Comparison of ENCODE assay signal across 10 cellular contexts in the genomic region with DNA sequence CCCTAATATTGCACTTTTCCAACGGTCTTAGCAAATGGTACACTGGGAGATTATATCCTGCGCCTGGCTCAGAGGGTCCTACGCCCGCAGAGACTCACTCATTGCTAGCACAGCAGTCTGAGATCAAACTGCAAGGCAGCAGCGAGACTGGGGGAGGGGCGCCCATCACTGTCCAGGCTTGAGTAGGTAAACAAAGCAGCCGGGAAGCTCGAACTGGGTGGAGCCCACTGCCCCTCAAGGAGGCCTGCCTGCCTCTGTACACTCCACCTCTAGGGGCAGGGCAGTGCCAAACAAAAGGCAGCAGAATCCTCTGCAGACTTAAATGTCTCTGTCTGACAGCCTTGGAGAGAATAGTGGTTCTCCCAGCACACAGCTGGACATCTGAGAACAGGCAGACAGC. TPM values are rescaled to one million over a fixed set of nuclear protein-coding genes. Genes with fewer than 3 reads are reported as not detected.
DNase-seq lines count a peak whose midpoint lies in the region; ATAC-seq and TF ChIP-seq lines count a peak whose summit lies in the region.
"Not testable (repeated sequence)": the region's sequence is repeated elsewhere in the genome, so short reads cannot be mapped to it uniquely, and the experiment has no call there.
"Had no signal": no experiment of that assay in that cellular context is flagged by ENCODE, and none has a peak within 500 bp of the region (broad histone marks: within the 10 kb centered on the region; RNA-seq: fewer than 3 reads in every experiment).

No MANE protein-coding gene starts in this region.

- not testable (repeated sequence) for H3K9ac ChIP-seq in endodermal cell (ENCODE audit: extremely low read depth, low read length, poor library complexity, severe bottlenecking)

- H3K36me3 Mint-ChIP-seq in CD4-positive, CD25-positive, alpha-beta regulatory T cell; nephron progenitor cell (ENCODE audit: low read depth); type B pancreatic cell: not testable (repeated sequence)
- H3K36me3 Mint-ChIP-seq in endodermal cell (ENCODE audit: low read depth): peaks cover 32% of the 10 kb centered on the region

- not testable (repeated sequence) for H3K4me3 ChIP-seq in CD4-positive, CD25-positive, alpha-beta regulatory T cell (ENCODE audit: low read depth, low read length); H7 (ENCODE audit: insufficient read depth, low read depth, low read length); brain microvascular endothelial cell (ENCODE audit: low read depth, low read length); endodermal cell (ENCODE audit: low read length)

- H3K4me3 Mint-ChIP-seq in CD4-positive, CD25-positive, alpha-beta regulatory T cell; endodermal cell; nephron progenitor cell; type B pancreatic cell: not testable (repeated sequence)

- ATAC-seq in CD4-positive, CD25-positive, alpha-beta regulatory T cell (ENCODE audit: low read depth in 2 of 2): not testable (repeated sequence)

- in situ Hi-C loops in brain microvascular endothelial cell (cut with HindIII; ENCODE audit: low pct_ligation_motif_present, low sequenced_read_pairs): not testable (repeated sequence)

- H3K27ac ChIP-seq in CD4-positive, CD25-positive, alpha-beta regulatory T cell (ENCODE audit: insufficient read depth, low read length, poor library complexity, severe bottlenecking); brain microvascular endothelial cell; endodermal cell (ENCODE audit: low read depth, low read length): not testable (repeated sequence)

- not testable (repeated sequence) for H3K27me3 ChIP-seq in CD4-positive, CD25-positive, alpha-beta regulatory T cell (ENCODE audit: control insufficient read depth, insufficient read depth, low read length); H7 (ENCODE audit: control insufficient read depth, insufficient read depth, low read length); brain microvascular endothelial cell (replicated peaks); endodermal cell (ENCODE audit: control insufficient read depth, insufficient read depth, low read length, poor library complexity, severe bottlenecking)

- peak overlapping the region in 2 of 3 donors; percentile 23 to 88 for H3K27ac Mint-ChIP-seq in CD4-positive, CD25-positive, alpha-beta regulatory T cell
- H3K27ac Mint-ChIP-seq in endodermal cell, nephron progenitor cell, type B pancreatic cell: not testable (repeated sequence)

- TF ChIP-seq CTCF in brain microvascular endothelial cell (IDR thresholded peaks at IDR 0.05; ENCODE audit: low read depth, low read length, missing control alignments) (peak; percentile 12), endodermal cell (conservative IDR thresholded peaks at IDR 0.05) (peak; percentile 66), type B pancreatic cell (conservative IDR thresholded peaks at IDR 0.05) (peak; percentile 55)
- TF ChIP-seq CTCF in nephron progenitor cell (IDR thresholded peaks at IDR 0.05): not testable (repeated sequence)

- not testable (repeated sequence) for H3K9me3 Mint-ChIP-seq in CD4-positive, CD25-positive, alpha-beta regulatory T cell; type B pancreatic cell
- peaks cover 40% of the 10 kb centered on the region for H3K9me3 Mint-ChIP-seq in endodermal cell
- peaks cover 36% of the 10 kb centered on the region for H3K9me3 Mint-ChIP-seq in nephron progenitor cell

- 85 to 87% methylated on average over 6 to 8 of the region's 8 CpGs for WGBS in endodermal cell (ENCODE audit: insufficient coverage in 1 of 2, insufficient read length in 1 of 2), 2 experiments

- H3K4me1 ChIP-seq in CD4-positive, CD25-positive, alpha-beta regulatory T cell (ENCODE audit: control insufficient read depth, insufficient read depth, low read length, poor library complexity, severe bottlenecking): peaks cover 21% of the 10 kb centered on the region
- not testable (repeated sequence) for H3K4me1 ChIP-seq in endodermal cell (ENCODE audit: control insufficient read depth, insufficient read depth, low read length)

- DNase-seq in CD4-positive, CD25-positive, alpha-beta regulatory T cell; brain microvascular endothelial cell; type B pancreatic cell (ENCODE audit: extremely low spot score, unreplicated experiment): not testable (repeated sequence)
- DNase-seq in H7: peak; percentile 54
- peak; percentile 67 for DNase-seq in NCI-H748 (lab: John Stamatoyannopoulos, UW; ENCODE audit: unreplicated experiment)
- peak; percentile 0 for DNase-seq in SK-N-DZ (ENCODE audit: low spot score)
- DNase-seq in endodermal cell: peak; percentile 63
- DNase-seq in nephron progenitor cell: peak; percentile 14

- not testable (repeated sequence) for H3K27me3 Mint-ChIP-seq in CD4-positive, CD25-positive, alpha-beta regulatory T cell; endodermal cell (ENCODE audit: insufficient read depth); nephron progenitor cell (ENCODE audit: low read depth, poor library complexity); type B pancreatic cell

- not testable (repeated sequence) for H3K9me3 ChIP-seq in CD4-positive, CD25-positive, alpha-beta regulatory T cell (ENCODE audit: control insufficient read depth in 2 of 2, low read length in 2 of 2)
- H3K9me3 ChIP-seq in endodermal cell (ENCODE audit: control insufficient read depth, low read length): peaks cover 23% of the 10 kb centered on the region

- peaks cover 10 to 38% (median 24%) of the 10 kb centered on the region in 4 donors for H3K4me1 Mint-ChIP-seq in CD4-positive, CD25-positive, alpha-beta regulatory T cell
- not testable (repeated sequence) for H3K4me1 Mint-ChIP-seq in endodermal cell; nephron progenitor cell; type B pancreatic cell (ENCODE audit: unreplicated experiment)

- not testable (repeated sequence) for H3K36me3 ChIP-seq in CD4-positive, CD25-positive, alpha-beta regulatory T cell (ENCODE audit: control insufficient read depth, insufficient read depth, low read length); H7 (replicated peaks; ENCODE audit: control insufficient read depth, insufficient read depth, low read length); brain microvascular endothelial cell (replicated peaks)
- H3K36me3 ChIP-seq in endodermal cell (ENCODE audit: control insufficient read depth, insufficient read depth, low read length): peaks cover 52% of the 10 kb centered on the region

RNA-seq across cellular contexts. Expression of a gene that starts 41.1 kb away (rescaled TPM):
- total RNA-seq in CD4-positive, CD25-positive, alpha-beta regulatory T cell: 0.76 TPM
- polyA plus RNA-seq in CD4-positive, CD25-positive, alpha-beta regulatory T cell: 1 to 10 TPM in 3 of 4 donors, under 1 TPM in 1; 0.37 to 3.3 (median 1.7) TPM
- 5.2 and 11.6 TPM in 2 replicates for total RNA-seq in H7 (2014; rRNA removed; shearing (Covaris generic))
- polyA plus RNA-seq in SK-N-DZ (2014; cell fraction: cytosol; rRNA removed): 0.12 TPM in 1 of 2 replicates, not detected in the other
- polyA plus RNA-seq in SK-N-DZ (2014; cell fraction: nucleus; rRNA removed): 0.05 TPM in 1 of 2 replicates, not detected in the other
- 10 to 100 TPM in 1 of 2 donors, 1 to 10 TPM in 1; 5.5 to 11.3 TPM for total RNA-seq in endodermal cell
- polyA plus RNA-seq in endodermal cell (2013, experiment 1 of 2): 9.8 TPM
- 10.8 TPM for polyA plus RNA-seq in endodermal cell (2013, experiment 2 of 2)
- total RNA-seq in type B pancreatic cell (ENCODE audit: low replicate concordance): 6.0 and 16.2 TPM in 2 replicates
- total RNA-seq: OCI-LY7 had no signal
- polyA plus RNA-seq: CD8-positive, alpha-beta memory T cell had no signal
